18 cellular contexts compared by ENCODE assay signal in the genomic region with DNA sequence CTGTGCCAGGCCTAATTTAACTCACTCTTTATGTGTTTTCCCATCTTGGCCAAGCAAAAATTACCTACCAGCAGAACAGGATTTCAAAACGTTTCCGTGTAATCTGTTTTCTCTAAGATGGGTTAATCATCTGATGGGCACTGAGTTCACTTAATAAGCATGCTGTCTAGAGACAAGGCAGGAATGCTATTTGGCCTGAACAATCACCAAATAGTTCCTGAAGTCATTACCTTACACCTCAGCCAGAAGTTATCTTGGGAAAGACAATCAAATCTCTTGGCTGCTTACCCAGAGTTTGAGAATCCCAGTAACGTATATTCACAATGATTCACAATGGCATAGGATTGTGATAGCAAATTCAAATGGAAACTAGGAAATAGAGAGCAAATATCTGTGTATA.
A peak's percentile ranks its signal among the peaks of the same experiment; 100 is the strongest.
DNase-seq lines count a peak whose midpoint lies in the region; ATAC-seq, FAIRE-seq and TF ChIP-seq lines count a peak whose summit lies in the region.
"Had no signal": no experiment of that assay in that cellular context is flagged by ENCODE, and none has a peak within 500 bp of the region (broad histone marks: within the 10 kb centered on the region; RNA-seq: fewer than 3 reads in every experiment).

No MANE protein-coding gene starts in this region.

- H4K20me1 ChIP-seq in mammary epithelial cell (ENCODE audit: insufficient read depth, low read length), result no peaks in the 10 kb centered on the region

- no peaks in the 10 kb centered on the region for H3K36me3 ChIP-seq in mammary epithelial cell (ENCODE audit: insufficient read depth, low read length)
- no peaks in the 10 kb centered on the region for H3K36me3 ChIP-seq in breast epithelium
- H3K36me3 ChIP-seq: MG63, SJCRH30 had no signal

- H3K4me1 ChIP-seq in mammary epithelial cell (ENCODE audit: insufficient read depth, low read length) (no peaks in the 10 kb centered on the region), breast epithelium (no peaks in the 10 kb centered on the region)
- H3K4me1 ChIP-seq: SJCRH30 had no signal

- intact Hi-C loops in mammary epithelial cell (cut with micrococcal nuclease), result no loop called here
- intact Hi-C loops in breast epithelium (cut with DNase I; ENCODE audit: low total_unique reads), result no loop called here

- DNase-seq in mammary epithelial cell, result peak; percentile 81
- no peak for DNase-seq in breast epithelium (ENCODE audit: low spot score in 2 of 2)
- DNase-seq in astrocyte of the hippocampus (ENCODE audit: low read depth, low spot score), result peak; percentile 6
- peak; percentile 1 for DNase-seq in iris pigment epithelial cell (ENCODE audit: low read depth)
- DNase-seq in RCC 7860 (ENCODE audit: low spot score), result no peak
- no peak for DNase-seq in G401 (ENCODE audit: low spot score)
- DNase-seq in NCI-H1105 treated with DMSO at 0.1 percent for 48 hours (lab: John Stamatoyannopoulos, UW), result no peak
- DNase-seq: 8988T, Calu3, DMS79 treated with DMSO at 0.1 percent for 48 hours, KG1, MG63, NCI-H2029, NCI-H526 treated with DMSO at 0.1 percent for 48 hours, SJCRH30 had no signal

- FAIRE-seq in RCC 7860 (lab: Jason Lieb, UNC), result no peak
- FAIRE-seq: GM12892, GM19239 had no signal

- H3K4me3 ChIP-seq in mammary epithelial cell (replicated peaks in 1 of 3; ENCODE audit: insufficient read depth in 1 of 3, low read depth in 2 of 3, low read length in 3 of 3) (no peak overlapping the region), breast epithelium (no peak overlapping the region)
- H3K4me3 ChIP-seq: MG63, SJCRH30 had no signal

- H3K27me3 ChIP-seq in mammary epithelial cell (ENCODE audit: insufficient read depth, low read length) (no peaks in the 10 kb centered on the region), breast epithelium (no peaks in the 10 kb centered on the region)
- H3K27me3 ChIP-seq: MG63, SJCRH30 had no signal

- no peak overlapping the region for H3K9ac ChIP-seq in mammary epithelial cell (ENCODE audit: insufficient read depth, low read length)

- no TSS peak for BruUV-seq in mammary epithelial cell (replicated peaks; lab: Mats Ljungman, UMichigan)

- no peak overlapping the region for H3K4me2 ChIP-seq in mammary epithelial cell (ENCODE audit: insufficient read depth, low read depth, low read length)

- no peak for TF ChIP-seq POLR2A in breast epithelium (IDR thresholded peaks at IDR 0.05)

- in situ Hi-C loops in mammary epithelial cell (cut with MboI; ENCODE audit: low sequenced_read_pairs in 2 of 2), result no loop called here
- in situ Hi-C loops in G401 (cut with HindIII; ENCODE audit: low sequenced_read_pairs), result no loop called here

- H2AFZ ChIP-seq in mammary epithelial cell (ENCODE audit: low read depth, low read length), result peak overlapping the region; percentile 2

- dilution Hi-C loops in mammary epithelial cell (cut with HindIII; ENCODE audit: low sequenced_read_pairs), result no loop called here

- H3K9me3 ChIP-seq in mammary epithelial cell (replicated peaks; ENCODE audit: insufficient read depth, low read length), result no peaks in the 10 kb centered on the region
- no peaks in the 10 kb centered on the region for H3K9me3 ChIP-seq in breast epithelium
- H3K9me3 ChIP-seq: MG63, SJCRH30 had no signal

- no peaks in the 10 kb centered on the region for H3K79me2 ChIP-seq in mammary epithelial cell (ENCODE audit: insufficient read depth, low read length)

- CTCF ChIA-PET in mammary epithelial cell (lab: Charles Lee; ENCODE audit: low non-redundant PET), result no interaction called here

- no peak for TF ChIP-seq CTCF in mammary epithelial cell (conservative IDR thresholded peaks at IDR 0.05 in 1 of 2, IDR thresholded peaks at IDR 0.05 in 1 of 2; ENCODE audit: extremely low read depth in 1 of 2, insufficient read depth in 1 of 2, low read depth in 1 of 2, low read length in 2 of 2)
- TF ChIP-seq CTCF in breast epithelium (IDR thresholded peaks at IDR 0.05), result no peak

- ATAC-seq in HG03095 (IDR thresholded peaks at IDR 0.05; ENCODE audit: unreplicated experiment), result no peak

- H3K27ac ChIP-seq in mammary epithelial cell (ENCODE audit: insufficient read depth, low read depth, low read length) (no peak overlapping the region), breast epithelium (no peak overlapping the region)
- H3K27ac ChIP-seq: SJCRH30 had no signal

- whole genome bisulfite sequencing in mammary epithelial cell (ENCODE audit: low coverage, missing lambda C conversion rate), result 15% methylated on average over 3 of the region's 3 CpGs

Comparison
In these comparisons a context has a peak if more than half of its experiments do, and no peak if none do; other contexts are left out.
1. DNase-seq: peak in mammary epithelial cell (single experiment), astrocyte of the hippocampus (single experiment) and iris pigment epithelial cell (single experiment); none in breast epithelium (0 of 2), RCC 7860 (single experiment), G401 (single experiment) and NCI-H1105 treated with DMSO at 0.1 percent for 48 hours (single experiment).